In genomic region chr4:7365472-7366179, GRCh38 we compare ENCODE assay signal across 1 cellular context.
TF ChIP-seq lines count a peak whose summit lies in the region.

No MANE protein-coding gene starts in this region.

TF ChIP-seq in HepG2, 621 proteins besides CTCF, POLR2A, EP300 and RAD21 (continued from another document):
- no peak for TF ChIP-seq ZBTB40 (IDR thresholded peaks at IDR 0.05)
- TF ChIP-seq ZBTB40 (CRISPR knock-in tag; IDR thresholded peaks at IDR 0.05): no peak
- no peak for TF ChIP-seq FOXA3 (CRISPR knock-in tag; IDR thresholded peaks at IDR 0.05)
- no peak for TF ChIP-seq TGIF2 (CRISPR knock-in tag; IDR thresholded peaks at IDR 0.05)
- no peak for TF ChIP-seq PHF5A (CRISPR knock-in tag; IDR thresholded peaks at IDR 0.05; ENCODE audit: low read depth, unreplicated experiment)
- no peak for TF ChIP-seq JUND (CRISPR knock-in tag; IDR thresholded peaks at IDR 0.05)
- TF ChIP-seq ZFP36L2 (CRISPR knock-in tag; IDR thresholded peaks at IDR 0.05): no peak
- no peak for TF ChIP-seq KLF15 (CRISPR knock-in tag; IDR thresholded peaks at IDR 0.05; ENCODE audit: borderline replicate concordance)
- no peak for TF ChIP-seq ARHGAP35 (CRISPR knock-in tag; IDR thresholded peaks at IDR 0.05; ENCODE audit: borderline replicate concordance)
- no peak for TF ChIP-seq ZBTB38 (CRISPR knock-in tag; IDR thresholded peaks at IDR 0.05)
- TF ChIP-seq CEBPZ (IDR thresholded peaks at IDR 0.05; ENCODE audit: low read length): no peak
